8 cellular contexts compared by ENCODE assay signal in genomic region chr12:122081697-122082221, GRCh38. TPM values are rescaled to one million over a fixed set of nuclear protein-coding genes. Genes with fewer than 3 reads are reported as not detected.
DNase-seq lines count a peak whose midpoint lies in the region; ATAC-seq, FAIRE-seq and TF ChIP-seq lines count a peak whose summit lies in the region.

No MANE protein-coding gene starts in this region.

- H3K27me3 Mint-ChIP-seq in WTC11 (ENCODE audit: low read depth) = peaks cover 8% of the 10 kb centered on the region

- peak; percentile 85 for FAIRE-seq in GM18507 (lab: Jason Lieb, UNC)

- peak overlapping the region; percentile 89 for H3K4me3 ChIP-seq in AG04450 (ENCODE audit: low read depth, low read length)
- H3K4me3 ChIP-seq in foreskin fibroblast (ENCODE audit: low read depth in 1 of 2, low read length in 2 of 2) = peak overlapping the region; percentile 77 to 88

- H3K4me1 Mint-ChIP-seq in WTC11 = peaks cover 28% of the 10 kb centered on the region

- CTCF ChIA-PET in AG04450 (lab: Charles Lee) = interaction anchor here (3.0 kb wide), 1 partner anchor 41 kb away, joined by 18 read pairs; no protein-coding TSS in a partner anchor
- CTCF ChIA-PET in WTC11 (lab: Charles Lee) = interaction anchor here (2.2 kb wide), 2 partner anchors 19 to 41 kb away, joined by 10 to 14 read pairs; no protein-coding TSS in a partner anchor

- POLR2A ChIA-PET in AG04450 (lab: Yijun Ruan, JAX) (interaction anchor here (0.8 to 3.5 kb wide), 7 partner anchors 9 to 131 kb away, joined by 3 to 34 read pairs (median 14); no protein-coding TSS in a partner anchor), WTC11 (lab: Charles Lee) (interaction anchor here (0.6 kb wide), 1 partner anchor 16 kb away, joined by 4 read pairs; no protein-coding TSS in a partner anchor)

- peak overlapping the region; percentile 34 for H3K4me3 Mint-ChIP-seq in WTC11

- peaks cover 11% of the 10 kb centered on the region for H3K36me3 Mint-ChIP-seq in WTC11

- DNase-seq in AG04450 (ENCODE audit: low read depth, low spot score) (no peak), GM18507 (ENCODE audit: extremely low spot score, insufficient read length, low read depth) (peak; percentile 52), WTC11 (ENCODE audit: low spot score) (no peak), foreskin fibroblast (peak; percentile 54 to 69), renal cortical epithelial cell (ENCODE audit: low read depth) (peak; percentile 52), HPDE6-E6E7 (ENCODE audit: extremely low spot score) (no peak)

- TF ChIP-seq CTCF in AG04450 (IDR thresholded peaks at IDR 0.05; ENCODE audit: low read depth, low read length) (no peak), WTC11 (IDR thresholded peaks at IDR 0.05) (no peak), foreskin fibroblast (IDR thresholded peaks at IDR 0.05; ENCODE audit: low read depth, low read length) (no peak)

- H3K27me3 ChIP-seq in AG04450 (ENCODE audit: control insufficient read depth, insufficient read depth, low read length) = no peaks in the 10 kb centered on the region

- peak; percentile 46 for ATAC-seq in HG03571 (IDR thresholded peaks at IDR 0.05; ENCODE audit: unreplicated experiment)
- no peak for ATAC-seq in WTC11
- ATAC-seq in HG02852 (IDR thresholded peaks at IDR 0.05; ENCODE audit: unreplicated experiment) = no peak

- peak overlapping the region; percentile 85 for H3K27ac Mint-ChIP-seq in WTC11

- H3K9me3 ChIP-seq in AG04450 (ENCODE audit: control insufficient read depth, insufficient read depth, low read length) = no peaks in the 10 kb centered on the region; the same call in 1 of the 2 replicates

- H3K27ac ChIP-seq in AG04450 (ENCODE audit: low read depth, low read length) = peak overlapping the region; percentile 84

- no peaks in the 10 kb centered on the region for H3K9me3 Mint-ChIP-seq in WTC11

TF ChIP-seq in WTC11, 78 proteins besides CTCF, POLR2A, EP300 and RAD21:
- TF ChIP-seq ZNF121 (CRISPR knock-in tag; IDR thresholded peaks at IDR 0.05) = 0 out of 2 replicates have a peak, but pooled peaks have one; percentile 25
- TF ChIP-seq ZNF263 (CRISPR knock-in tag; IDR thresholded peaks at IDR 0.05; ENCODE audit: low read depth) = no peak

RNA-seq across cellular contexts. Expression of gene MLXIP, which starts 3.2 kb away (rescaled TPM):
- polyA plus RNA-seq in AG04450 (2011; rRNA removed) = 5.8 and 8.4 TPM in 2 replicates
- polyA minus RNA-seq in AG04450 (2011; rRNA and poly(A)+ RNA removed) = 11.4 and 11.9 TPM in 2 replicates
- total RNA-seq in WTC11 (2021) (40.5 to 49.4 TPM (median 44.4 TPM) in 3 replicates), renal cortical epithelial cell (16.1 and 58.8 TPM in 2 replicates)

Comparison
In these comparisons a context has a peak if more than half of its experiments do, and no peak if none do; other contexts are left out.
1. DNase-seq: peak in GM18507 (single experiment), foreskin fibroblast (2 of 2) and renal cortical epithelial cell (single experiment); none in AG04450 (single experiment), WTC11 (single experiment) and HPDE6-E6E7 (single experiment).